In the genomic region with DNA sequence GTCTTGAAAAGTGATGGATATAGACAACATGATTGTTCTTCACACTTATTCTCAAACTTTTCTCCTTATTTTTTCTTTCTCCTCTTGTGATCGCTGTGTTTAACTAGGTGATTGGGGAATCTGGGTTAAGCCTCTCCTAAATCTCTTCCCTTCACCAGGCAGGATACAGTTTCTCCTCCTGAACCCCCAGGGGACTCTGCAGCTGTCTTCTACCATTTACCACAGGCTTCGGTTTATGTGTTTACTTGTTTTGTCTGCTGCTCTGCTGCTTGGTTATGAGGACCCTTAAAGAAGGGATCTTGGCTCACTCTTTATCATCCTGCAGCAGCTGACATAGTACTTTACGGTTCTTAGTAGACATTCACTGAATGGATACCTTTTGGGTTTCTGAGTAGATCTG, we compare ENCODE assay signal across 30 cellular contexts.
"Had no signal": no experiment of that assay in that cellular context is flagged by ENCODE, and none has a peak within 500 bp of the region (broad histone marks: within the 10 kb centered on the region; RNA-seq: fewer than 3 reads in every experiment).

No MANE protein-coding gene starts in this region.

- DNase-seq: activated CD4-positive, alpha-beta T cell treated with anti-CD3 and anti-CD28 coated beads for 48 hours; activated CD4-positive, alpha-beta T cell treated with anti-CD3 and anti-CD28 coated beads, Interleukin-2, amount 50 U/mL, for 48 hours; activated CD8-positive, alpha-beta memory T cell treated with anti-CD3 and anti-CD28 coated beads for 24 hours; activated effector memory CD4-positive, alpha-beta T cell treated with anti-CD3 and anti-CD28 coated beads, Interleukin-2, amount 50 U/mL, for 16 hours; activated naive CD4-positive, alpha-beta T cell treated with anti-CD3 and anti-CD28 coated beads, Interleukin-2, amount 10 ng/mL, durations not matched to agents 7 days and 5 days; amniotic stem cell; brain microvascular endothelial cell; dorsolateral prefrontal cortex; effector memory CD4-positive, alpha-beta T cell; gastrocnemius medialis; islet precursor cell; left ventricle myocardium inferior; mesendoderm; right lobe of liver; small intestine; stimulated activated CD4-positive, alpha-beta T cell treated with anti-CD3 and anti-CD28 coated beads, Interleukin-4, amount 100 ng/mL, for 4 hours; stimulated activated CD8-positive, alpha-beta memory T cell treated with anti-CD3 and anti-CD28 coated beads, Interleukin-4, amount 100 ng/mL, for 48 hours; stimulated activated naive CD8-positive, alpha-beta T cell treated with anti-CD3 and anti-CD28 coated beads, Interleukin-15, amount 100 ng/mL, for 72 hours; T-helper 9 cell; thyroid gland; upper lobe of right lung; WERI-Rb-1 had no signal

- H3K9me3 Mint-ChIP-seq: activated naive CD4-positive, alpha-beta T cell treated with anti-CD3 and anti-CD28 coated beads, Interleukin-2, amount 10 ng/mL, durations not matched to agents 7 days and 5 days; nephron; stimulated activated memory B cell treated with anti-CD40 and anti-IgM and Interleukin-4, amounts not matched to agents 10 μg/mL and 1 μg/mL and 100 μg/mL, for 72 hours; stimulated activated naive CD8-positive, alpha-beta T cell treated with anti-CD3 and anti-CD28 coated beads, Interleukin-15, amount 100 ng/mL, for 72 hours had no signal

- H2AFZ ChIP-seq: hepatocyte had no signal

- H3K79me2 ChIP-seq: hepatocyte had no signal

- H3K4me3 Mint-ChIP-seq: activated naive CD4-positive, alpha-beta T cell treated with anti-CD3 and anti-CD28 coated beads, Interleukin-2, amount 10 ng/mL, durations not matched to agents 7 days and 5 days; stimulated activated memory B cell treated with anti-CD40 and anti-IgM and Interleukin-4, amounts not matched to agents 10 μg/mL and 1 μg/mL and 100 μg/mL, for 72 hours; stimulated activated naive CD8-positive, alpha-beta T cell treated with anti-CD3 and anti-CD28 coated beads, Interleukin-15, amount 100 ng/mL, for 72 hours had no signal

- H3K36me3 ChIP-seq: brain microvascular endothelial cell, gastrocnemius medialis, left ventricle myocardium inferior, neutrophil, right lobe of liver, thyroid gland, upper lobe of right lung, WERI-Rb-1 had no signal

- H3K9me3 ChIP-seq: gastrocnemius medialis, left ventricle myocardium inferior, neutrophil, right lobe of liver, thyroid gland, upper lobe of right lung had no signal

- ATAC-seq: activated CD4-positive, CD25-positive, alpha-beta regulatory T cell treated with anti-CD3 and anti-CD28 coated beads, Interleukin-2, amount 50 U/mL, for 24 hours; gastrocnemius medialis; right lobe of liver; stimulated activated memory B cell treated with anti-CD40 and anti-IgM and Interleukin-4, amounts not matched to agents 10 μg/mL and 1 μg/mL and 100 μg/mL, for 72 hours; stimulated activated naive CD8-positive, alpha-beta T cell treated with anti-CD3 and anti-CD28 coated beads, Interleukin-15, amount 100 ng/mL, for 72 hours; upper lobe of right lung had no signal

- H3K36me3 Mint-ChIP-seq: activated naive CD4-positive, alpha-beta T cell treated with anti-CD3 and anti-CD28 coated beads, Interleukin-2, amount 10 ng/mL, durations not matched to agents 7 days and 5 days; stimulated activated memory B cell treated with anti-CD40 and anti-IgM and Interleukin-4, amounts not matched to agents 10 μg/mL and 1 μg/mL and 100 μg/mL, for 72 hours had no signal

- H3K4me2 ChIP-seq: hepatocyte had no signal

- H3K4me1 Mint-ChIP-seq: activated naive CD4-positive, alpha-beta T cell treated with anti-CD3 and anti-CD28 coated beads, Interleukin-2, amount 10 ng/mL, durations not matched to agents 7 days and 5 days; stimulated activated memory B cell treated with anti-CD40 and anti-IgM and Interleukin-4, amounts not matched to agents 10 μg/mL and 1 μg/mL and 100 μg/mL, for 72 hours; stimulated activated naive CD8-positive, alpha-beta T cell treated with anti-CD3 and anti-CD28 coated beads, Interleukin-15, amount 100 ng/mL, for 72 hours had no signal

- H3K4me1 ChIP-seq: right lobe of liver, thyroid gland, upper lobe of right lung had no signal

- H3K27ac Mint-ChIP-seq: activated naive CD4-positive, alpha-beta T cell treated with anti-CD3 and anti-CD28 coated beads, Interleukin-2, amount 10 ng/mL, durations not matched to agents 7 days and 5 days; nephron; progenitor cell of endocrine pancreas; stimulated activated memory B cell treated with anti-CD40 and anti-IgM and Interleukin-4, amounts not matched to agents 10 μg/mL and 1 μg/mL and 100 μg/mL, for 72 hours; stimulated activated naive CD8-positive, alpha-beta T cell treated with anti-CD3 and anti-CD28 coated beads, Interleukin-15, amount 100 ng/mL, for 72 hours had no signal

- H3K27me3 ChIP-seq: brain microvascular endothelial cell, dorsolateral prefrontal cortex, gastrocnemius medialis, hepatocyte, neutrophil, right lobe of liver, thyroid gland, upper lobe of right lung had no signal

- H3K27me3 Mint-ChIP-seq: activated naive CD4-positive, alpha-beta T cell treated with anti-CD3 and anti-CD28 coated beads, Interleukin-2, amount 10 ng/mL, durations not matched to agents 7 days and 5 days; stimulated activated memory B cell treated with anti-CD40 and anti-IgM and Interleukin-4, amounts not matched to agents 10 μg/mL and 1 μg/mL and 100 μg/mL, for 72 hours; stimulated activated naive CD8-positive, alpha-beta T cell treated with anti-CD3 and anti-CD28 coated beads, Interleukin-15, amount 100 ng/mL, for 72 hours had no signal

- H3K27ac ChIP-seq: brain microvascular endothelial cell, coronary artery, dorsolateral prefrontal cortex, gastrocnemius medialis, hepatocyte, left ventricle myocardium inferior, neutrophil, right lobe of liver, thyroid gland, upper lobe of right lung, WERI-Rb-1 had no signal

- H3K4me3 ChIP-seq: coronary artery, dorsolateral prefrontal cortex, gastrocnemius medialis, hepatocyte, left ventricle myocardium inferior, lung, right lobe of liver, thyroid gland, upper lobe of right lung had no signal
